ENCODE assay signal across 15 cellular contexts in the genomic region with DNA sequence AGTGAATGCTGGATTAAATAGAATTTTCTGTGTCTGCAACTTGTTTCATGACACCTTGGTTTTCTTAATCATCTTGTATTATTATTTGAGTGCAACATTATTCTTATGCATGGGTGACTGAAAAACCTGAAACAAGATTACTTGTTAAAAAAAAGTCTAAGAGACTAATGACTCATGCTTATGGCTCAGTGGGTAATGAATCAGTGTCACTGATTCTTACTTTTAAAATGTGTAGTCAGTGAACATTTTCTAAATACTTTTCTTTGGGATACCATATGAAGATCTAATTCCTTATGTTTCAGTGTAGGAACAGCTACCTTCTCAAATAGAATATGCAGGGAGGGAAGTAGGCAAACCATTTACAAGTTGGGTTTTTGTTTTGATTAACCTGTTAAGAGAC.
DNase-seq lines count a peak whose midpoint lies in the region; ATAC-seq and TF ChIP-seq lines count a peak whose summit lies in the region.
"Had no signal": no experiment of that assay in that cellular context is flagged by ENCODE, and none has a peak within 500 bp of the region (broad histone marks: within the 10 kb centered on the region; RNA-seq: fewer than 3 reads in every experiment).

No MANE protein-coding gene starts in this region.

- H3K36me3 ChIP-seq in breast epithelium, result no peaks in the 10 kb centered on the region
- H3K36me3 ChIP-seq in body of pancreas (replicated peaks in 1 of 2; ENCODE audit: insufficient read depth in 1 of 2, low read depth in 2 of 2), result no peaks in the 10 kb centered on the region
- H3K36me3 ChIP-seq: adrenal gland, right lobe of liver had no signal

- CTCF ChIA-PET in MCF 10A (lab: Yijun Ruan, JAX), result interaction anchor here (0.6 to 3.8 kb wide), 10 partner anchors 12 to 1430 kb away, joined by 3 to 24 read pairs (median 6); partner anchors contain the start of gene PLPP3

- no peak overlapping the region for H3K4me3 ChIP-seq in breast epithelium
- H3K4me3 ChIP-seq in body of pancreas, result no peak overlapping the region
- H3K4me3 ChIP-seq: adrenal gland, right lobe of liver, testis had no signal

- DNase-seq in MCF 10A (ENCODE audit: unreplicated experiment) (peak; percentile 38), breast epithelium (ENCODE audit: low spot score in 2 of 2) (no peak), fibroblast of the conjunctiva (ENCODE audit: low read depth) (peak; percentile 13), NCI-H446 (lab: John Stamatoyannopoulos, UW) (no peak), NCI-H524 (lab: John Stamatoyannopoulos, UW) (no peak), KG1 (lab: John Stamatoyannopoulos, UW) (no peak), body of pancreas (no peak)
- DNase-seq: activated CD8-positive, alpha-beta memory T cell treated with anti-CD3 and anti-CD28 coated beads, Interleukin-2, amount 10 ng/mL, durations not matched to agents 7 days and 5 days; adrenal gland; DND-41; naive thymus-derived CD4-positive, alpha-beta T cell; right lobe of liver; testis had no signal

- H3K9me3 ChIP-seq in breast epithelium (no peaks in the 10 kb centered on the region), body of pancreas (no peaks in the 10 kb centered on the region)
- H3K9me3 ChIP-seq: adrenal gland, right lobe of liver, testis had no signal

- BruUV-seq in MCF 10A (replicated peaks; lab: Mats Ljungman, UMichigan), result no TSS peak

- H3K36me3 Mint-ChIP-seq in MCF 10A (ENCODE audit: insufficient read depth, unreplicated experiment), result no peaks in the 10 kb centered on the region
- H3K36me3 Mint-ChIP-seq in activated T-helper 17 cell treated with anti-CD3 and anti-CD28 coated beads, Interleukin-2, amount 50 U/mL, for 72 hours (ENCODE audit: low read depth), result no peaks in the 10 kb centered on the region
- H3K36me3 Mint-ChIP-seq: activated CD8-positive, alpha-beta memory T cell treated with anti-CD3 and anti-CD28 coated beads, Interleukin-2, amount 10 ng/mL, durations not matched to agents 7 days and 5 days; naive thymus-derived CD4-positive, alpha-beta T cell had no signal

- H3K27me3 ChIP-seq in breast epithelium (no peaks in the 10 kb centered on the region), body of pancreas (no peaks in the 10 kb centered on the region)
- H3K27me3 ChIP-seq: adrenal gland, right lobe of liver, testis had no signal

- H3K27ac ChIP-seq in breast epithelium (no peak overlapping the region), body of pancreas (no peak overlapping the region)
- H3K27ac ChIP-seq: 22Rv1, adrenal gland, right lobe of liver, testis had no signal

- POLR2A ChIA-PET in MCF 10A (lab: Yijun Ruan, JAX), result interaction anchor here (1.1 to 1.5 kb wide), 2 partner anchors 8 to 86 kb away, joined by 3 to 6 read pairs; no protein-coding TSS in a partner anchor

- H3K4me3 Mint-ChIP-seq in MCF 10A (ENCODE audit: unreplicated experiment), result no peak overlapping the region
- H3K4me3 Mint-ChIP-seq in activated T-helper 17 cell treated with anti-CD3 and anti-CD28 coated beads, Interleukin-2, amount 50 U/mL, for 72 hours, result no peak overlapping the region
- H3K4me3 Mint-ChIP-seq: activated CD8-positive, alpha-beta memory T cell treated with anti-CD3 and anti-CD28 coated beads, Interleukin-2, amount 10 ng/mL, durations not matched to agents 7 days and 5 days; naive thymus-derived CD4-positive, alpha-beta T cell had no signal

- no peaks in the 10 kb centered on the region for H3K27me3 Mint-ChIP-seq in MCF 10A (ENCODE audit: insufficient read depth, unreplicated experiment)
- H3K27me3 Mint-ChIP-seq in activated T-helper 17 cell treated with anti-CD3 and anti-CD28 coated beads, Interleukin-2, amount 50 U/mL, for 72 hours, result peaks cover 20% of the 10 kb centered on the region

- intact Hi-C loops in MCF 10A (cut with micrococcal nuclease), result loop anchor here (1.0 to 5.0 kb wide), 2 partner anchors 111 to 1423 kb away; no protein-coding TSS in a partner anchor
- intact Hi-C loops in breast epithelium (cut with DNase I; ENCODE audit: low total_unique reads), result loop anchor here (5.0 kb wide), 1 partner anchor 1648 kb away; no protein-coding TSS in a partner anchor
- intact Hi-C loops in body of pancreas (cut with DNase I), result no loop called here

- H3K9me3 Mint-ChIP-seq in MCF 10A (ENCODE audit: unreplicated experiment), result no peaks in the 10 kb centered on the region
- no peaks in the 10 kb centered on the region for H3K9me3 Mint-ChIP-seq in activated T-helper 17 cell treated with anti-CD3 and anti-CD28 coated beads, Interleukin-2, amount 50 U/mL, for 72 hours

- no peaks in the 10 kb centered on the region for H3K4me1 ChIP-seq in breast epithelium
- H3K4me1 ChIP-seq in body of pancreas, result no peaks in the 10 kb centered on the region
- H3K4me1 ChIP-seq: adrenal gland, right lobe of liver, testis had no signal

- H3K27ac Mint-ChIP-seq in MCF 10A (ENCODE audit: low read depth, unreplicated experiment), result no peak overlapping the region
- no peak overlapping the region for H3K27ac Mint-ChIP-seq in activated T-helper 17 cell treated with anti-CD3 and anti-CD28 coated beads, Interleukin-2, amount 50 U/mL, for 72 hours
- H3K27ac Mint-ChIP-seq: activated CD8-positive, alpha-beta memory T cell treated with anti-CD3 and anti-CD28 coated beads, Interleukin-2, amount 10 ng/mL, durations not matched to agents 7 days and 5 days; naive thymus-derived CD4-positive, alpha-beta T cell had no signal

- TF ChIP-seq POLR2A in breast epithelium (IDR thresholded peaks at IDR 0.05) (no peak), body of pancreas (IDR thresholded peaks at IDR 0.05) (no peak)

- TF ChIP-seq CTCF in MCF 10A (IDR thresholded peaks at IDR 0.05; ENCODE audit: unreplicated experiment), result no peak
- no peak for TF ChIP-seq CTCF in breast epithelium (IDR thresholded peaks at IDR 0.05)
- TF ChIP-seq CTCF in body of pancreas (IDR thresholded peaks at IDR 0.05), result no peak

- peaks cover 6% of the 10 kb centered on the region for H3K4me1 Mint-ChIP-seq in MCF 10A (ENCODE audit: insufficient read depth, unreplicated experiment)
- no peaks in the 10 kb centered on the region for H3K4me1 Mint-ChIP-seq in activated T-helper 17 cell treated with anti-CD3 and anti-CD28 coated beads, Interleukin-2, amount 50 U/mL, for 72 hours
- H3K4me1 Mint-ChIP-seq: activated CD8-positive, alpha-beta memory T cell treated with anti-CD3 and anti-CD28 coated beads, Interleukin-2, amount 10 ng/mL, durations not matched to agents 7 days and 5 days; naive thymus-derived CD4-positive, alpha-beta T cell had no signal

- ATAC-seq in activated T-helper 17 cell treated with anti-CD3 and anti-CD28 coated beads, Interleukin-2, amount 50 U/mL, for 72 hours (replicated peaks), result peak; percentile 43
- no peak for ATAC-seq in body of pancreas
- ATAC-seq: activated CD8-positive, alpha-beta memory T cell treated with anti-CD3 and anti-CD28 coated beads, Interleukin-2, amount 10 ng/mL, durations not matched to agents 7 days and 5 days; naive thymus-derived CD4-positive, alpha-beta T cell; right lobe of liver had no signal

Comparison
In these comparisons a context has a peak if more than half of its experiments do, and no peak if none do; other contexts are left out.
1. DNase-seq: peak in MCF 10A (single experiment) and fibroblast of the conjunctiva (single experiment); none in breast epithelium (0 of 2), NCI-H446 (0 of 2), NCI-H524 (0 of 2), KG1 (single experiment) and body of pancreas (0 of 4).